Comparison of ENCODE assay signal across 33 cellular contexts in the genomic region with DNA sequence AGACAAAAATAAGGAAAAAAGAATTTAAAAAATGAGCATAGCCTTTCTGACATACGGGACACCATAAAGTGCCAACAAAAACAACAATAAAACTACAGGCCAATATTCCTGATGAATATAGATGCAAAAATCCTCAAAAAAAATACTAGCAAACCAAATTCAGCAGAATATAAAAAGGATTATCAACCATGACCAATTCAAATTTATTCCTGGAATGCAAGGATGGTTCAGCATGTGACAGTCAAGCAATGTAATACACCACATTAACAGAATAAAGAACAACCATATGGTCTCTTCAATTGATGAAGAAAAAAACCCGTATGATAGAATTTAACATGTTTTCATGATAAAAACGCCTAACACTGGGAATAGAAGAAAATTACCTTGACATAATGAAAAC.
DNase-seq lines count a peak whose midpoint lies in the region; ATAC-seq, FAIRE-seq and TF ChIP-seq lines count a peak whose summit lies in the region.
"Had no signal": no experiment of that assay in that cellular context is flagged by ENCODE, and none has a peak within 500 bp of the region (broad histone marks: within the 10 kb centered on the region; RNA-seq: fewer than 3 reads in every experiment).

No MANE protein-coding gene starts in this region.

- no peak overlapping the region for H3K4me2 ChIP-seq in K562 (ENCODE audit: insufficient read depth, low read length)
- H3K4me2 ChIP-seq: A549; BLaER1; BLaER1 treated with 17β-estradiol and CSF1 and Interleukin-3, amounts not matched to agents 10 nM and 100 nM had no signal

- CTCF ChIA-PET in K562 (lab: Yijun Ruan, JAX; ENCODE audit: low intra/inter-chr PET ratio), result no interaction called here

- no peak overlapping the region for H3K27ac ChIP-seq in K562 (ENCODE audit: extremely low read depth, low read depth, low read length)
- H3K27ac ChIP-seq: 22Rv1; A549; BLaER1; BLaER1 treated with 17β-estradiol and CSF1 and Interleukin-3, amounts not matched to agents 10 nM and 100 nM; C4-2B had no signal

- no peak overlapping the region for H2AFZ ChIP-seq in K562 (ENCODE audit: low read depth, low read length)

- no peaks in the 10 kb centered on the region for H3K9me1 ChIP-seq in K562 (ENCODE audit: control insufficient read depth, insufficient read depth, low read length)

- no peak for TF ChIP-seq CTCF in K562 (IDR thresholded peaks at IDR 0.05 in 2 of 3, conservative IDR thresholded peaks at IDR 0.05 in 1 of 3; ENCODE audit: insufficient read depth in 2 of 3, low read depth in 1 of 3, low read length in 3 of 3)

- no TSS peak for BruUV-seq in K562 (replicated peaks; lab: Mats Ljungman, UMichigan)

- intact Hi-C loops in K562 (cut with micrococcal nuclease), result no loop called here

- TF ChIP-seq RAD21 in K562 (CRISPR knock-in tag; conservative IDR thresholded peaks at IDR 0.05 in 1 of 2, IDR thresholded peaks at IDR 0.05 in 1 of 2), result no peak

- H3K9me3 ChIP-seq in K562 (replicated peaks; ENCODE audit: control insufficient read depth, insufficient read depth, low read depth, low read length), result no peaks in the 10 kb centered on the region
- H3K9me3 ChIP-seq: A549, BE2C had no signal

- no peak overlapping the region for H3K9ac ChIP-seq in K562 (ENCODE audit: insufficient read depth in 1 of 2, low read depth in 2 of 2, low read length in 2 of 2)
- H3K9ac ChIP-seq: BLaER1; BLaER1 treated with 17β-estradiol and CSF1 and Interleukin-3, amounts not matched to agents 10 nM and 100 nM had no signal

- 2% methylated on average over 3 of the region's 3 CpGs for WGBS in K562 (ENCODE audit: insufficient coverage, low coverage, missing lambda C conversion rate)

- no peak for FAIRE-seq in K562 (lab: Jason Lieb, UNC)
- FAIRE-seq: A204.1, A549, D721Med had no signal

- DNase-seq in A172 (ENCODE audit: low spot score) (peak; percentile 2), Caki2 (ENCODE audit: low read depth) (peak; percentile 13), K562 (ENCODE audit: extremely low read depth in 1 of 4, low spot score in 3 of 4) (no peak)
- DNase-seq: 8988T; ACHN; AML-193; BE2C; C1 segment of cervical spinal cord; Caco-2; Calu3; CD4-positive, alpha-beta memory T cell; CD4-positive, alpha-beta T cell; CD4-positive, CD25-positive, alpha-beta regulatory T cell; CD8-positive, alpha-beta memory T cell; CD8-positive, alpha-beta T cell; COR-L47; DMS 273 treated with DMSO at 0.1 percent for 48 hours; DMS153; DMS53; DMS79; DMS79 treated with DMSO at 0.1 percent for 48 hours; DND-41; EL had no signal

- no peak for TF ChIP-seq POLR2A in K562 (conservative IDR thresholded peaks at IDR 0.05)

- in situ Hi-C loops in Caki2 (cut with HindIII; ENCODE audit: low pct_unique_long_range_greater_than_20kb, low sequenced_read_pairs), result no loop called here
- in situ Hi-C loops in K562 (cut with MboI), result no loop called here

- POLR2A ChIA-PET in K562 (lab: Yijun Ruan, JAX), result no interaction called here

- no peaks in the 10 kb centered on the region for H3K36me3 ChIP-seq in K562 (ENCODE audit: control insufficient read depth, insufficient read depth, low read length)
- H3K36me3 ChIP-seq: BE2C; BLaER1; BLaER1 treated with 17β-estradiol and CSF1 and Interleukin-3, amounts not matched to agents 10 nM and 100 nM had no signal

- ATAC-seq in K562 (no peak), GM19397 (IDR thresholded peaks at IDR 0.05; ENCODE audit: unreplicated experiment) (no peak), GM21423 (IDR thresholded peaks at IDR 0.05; ENCODE audit: unreplicated experiment) (no peak), HG02938 (IDR thresholded peaks at IDR 0.05; ENCODE audit: unreplicated experiment) (no peak)
- ATAC-seq: A549; CD8-positive, alpha-beta T cell had no signal

- no peaks in the 10 kb centered on the region for H3K4me1 ChIP-seq in K562 (replicated peaks in 1 of 2; ENCODE audit: control insufficient read depth in 2 of 2, insufficient read depth in 2 of 2, low read length in 2 of 2)
- H3K4me1 ChIP-seq: A549; BE2C; BLaER1; BLaER1 treated with 17β-estradiol and CSF1 and Interleukin-3, amounts not matched to agents 10 nM and 100 nM had no signal

- no peaks in the 10 kb centered on the region for H4K20me1 ChIP-seq in K562 (replicated peaks; ENCODE audit: control insufficient read depth, insufficient read depth, low read length)
- H4K20me1 ChIP-seq: BLaER1; BLaER1 treated with 17β-estradiol and CSF1 and Interleukin-3, amounts not matched to agents 10 nM and 100 nM had no signal

- TF ChIP-seq EP300 in K562 (IDR thresholded peaks at IDR 0.05; ENCODE audit: low read length), result no peak

- no peaks in the 10 kb centered on the region for H3K27me3 ChIP-seq in K562 (ENCODE audit: control insufficient read depth in 2 of 2, insufficient read depth in 2 of 2, low read length in 2 of 2)
- H3K27me3 ChIP-seq: BE2C; BLaER1; BLaER1 treated with 17β-estradiol and CSF1 and Interleukin-3, amounts not matched to agents 10 nM and 100 nM had no signal

- no peak overlapping the region for H3K4me3 ChIP-seq in K562
- H3K4me3 ChIP-seq: A549; BLaER1; BLaER1 treated with 17β-estradiol and CSF1 and Interleukin-3, amounts not matched to agents 10 nM and 100 nM had no signal

- H3K79me2 ChIP-seq in K562 (ENCODE audit: control insufficient read depth, insufficient read depth, low read length), result no peaks in the 10 kb centered on the region

TF ChIP-seq in K562, 482 proteins besides CTCF, POLR2A, EP300 and RAD21:
- TF ChIP-seq, protein P1, sequence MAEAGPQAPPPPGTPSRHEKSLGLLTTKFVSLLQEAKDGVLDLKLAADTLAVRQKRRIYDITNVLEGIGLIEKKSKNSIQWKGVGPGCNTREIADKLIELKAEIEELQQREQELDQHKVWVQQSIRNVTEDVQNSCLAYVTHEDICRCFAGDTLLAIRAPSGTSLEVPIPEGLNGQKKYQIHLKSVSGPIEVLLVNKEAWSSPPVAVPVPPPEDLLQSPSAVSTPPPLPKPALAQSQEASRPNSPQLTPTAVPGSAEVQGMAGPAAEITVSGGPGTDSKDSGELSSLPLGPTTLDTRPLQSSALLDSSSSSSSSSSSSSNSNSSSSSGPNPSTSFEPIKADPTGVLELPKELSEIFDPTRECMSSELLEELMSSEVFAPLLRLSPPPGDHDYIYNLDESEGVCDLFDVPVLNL (CRISPR knock-in tag; IDR thresholded peaks at IDR 0.05; ENCODE audit: low read depth), result no peak
- TF ChIP-seq ZNF324 (CRISPR knock-in tag; IDR thresholded peaks at IDR 0.05), result peak; percentile 93

Comparison
In these comparisons a context has a peak if more than half of its experiments do, and no peak if none do; other contexts are left out.
1. DNase-seq: peak in A172 (single experiment) and Caki2 (single experiment); none in K562 (0 of 4).